1 cellular context compared by ENCODE assay signal in genomic region chr7:6276911-6277408, GRCh38.
TF ChIP-seq lines count a peak whose summit lies in the region.

No MANE protein-coding gene starts in this region.

TF ChIP-seq in IMR-90, 13 proteins besides CTCF, POLR2A, EP300 and RAD21:
- TF ChIP-seq BHLHE40 (IDR thresholded peaks at IDR 0.05; ENCODE audit: low read depth, low read length) (no peak), CHD1 (IDR thresholded peaks at IDR 0.05; ENCODE audit: low read depth, low read length) (no peak), FOS (IDR thresholded peaks at IDR 0.05; ENCODE audit: low read depth, low read length) (no peak), MAZ (IDR thresholded peaks at IDR 0.05; ENCODE audit: borderline replicate concordance, low read depth, low read length) (no peak), SMC3 (IDR thresholded peaks at IDR 0.05; ENCODE audit: low read depth, low read length) (no peak), RFX5 (IDR thresholded peaks at IDR 0.05; ENCODE audit: low read depth, low read length) (no peak), RCOR1 (IDR thresholded peaks at IDR 0.05; ENCODE audit: insufficient replicate concordance, low read length) (no peak), CEBPB (IDR thresholded peaks at IDR 0.05; ENCODE audit: low read depth, low read length) (no peak), ELK1 (IDR thresholded peaks at IDR 0.05; ENCODE audit: borderline replicate concordance, low read depth, low read length) (no peak), MXI1 (IDR thresholded peaks at IDR 0.05; ENCODE audit: borderline replicate concordance, low read depth, low read length) (no peak), NFE2L2 (IDR thresholded peaks at IDR 0.05; ENCODE audit: low read depth, low read length) (no peak)
- TF ChIP-seq, protein P1, sequence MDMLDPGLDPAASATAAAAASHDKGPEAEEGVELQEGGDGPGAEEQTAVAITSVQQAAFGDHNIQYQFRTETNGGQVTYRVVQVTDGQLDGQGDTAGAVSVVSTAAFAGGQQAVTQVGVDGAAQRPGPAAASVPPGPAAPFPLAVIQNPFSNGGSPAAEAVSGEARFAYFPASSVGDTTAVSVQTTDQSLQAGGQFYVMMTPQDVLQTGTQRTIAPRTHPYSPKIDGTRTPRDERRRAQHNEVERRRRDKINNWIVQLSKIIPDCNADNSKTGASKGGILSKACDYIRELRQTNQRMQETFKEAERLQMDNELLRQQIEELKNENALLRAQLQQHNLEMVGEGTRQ (IDR thresholded peaks at IDR 0.05; ENCODE audit: low read depth, low read length), result no peak
